ENCODE assay signal across 1 cellular context in the genomic region with DNA sequence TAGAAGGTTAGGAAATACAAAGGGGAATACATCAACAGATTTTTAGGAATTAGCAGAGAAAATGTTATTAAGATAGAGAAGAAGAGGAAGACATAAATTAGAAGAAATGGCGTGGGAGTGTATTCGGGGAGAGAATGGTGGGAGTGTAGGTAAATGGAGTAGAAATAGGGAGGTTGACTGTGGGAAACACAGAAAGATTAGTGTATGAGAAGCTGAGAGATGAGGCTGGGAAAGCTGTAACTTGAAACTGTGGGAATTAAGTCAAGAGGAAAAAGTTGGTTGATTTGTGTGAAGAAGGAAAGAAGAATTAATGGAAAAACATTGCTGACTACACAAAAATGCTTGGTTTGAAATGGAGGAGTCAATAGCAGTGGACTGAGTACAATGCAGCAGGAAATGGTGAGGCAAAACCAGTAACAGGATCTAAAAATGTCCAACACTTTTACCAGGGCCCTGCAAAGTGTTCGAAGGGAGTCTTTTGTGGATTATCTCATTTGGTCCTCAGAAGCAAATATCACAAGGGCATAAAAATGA.
TF ChIP-seq lines count a peak whose summit lies in the region.

No MANE protein-coding gene starts in this region.

TF ChIP-seq in HepG2, 621 proteins besides CTCF, POLR2A, EP300 and RAD21 (continued from another document):
- TF ChIP-seq MAFK (conservative IDR thresholded peaks at IDR 0.05 in 1 of 2, IDR thresholded peaks at IDR 0.05 in 1 of 2; ENCODE audit: low read length in 2 of 2), result peak; percentile 46 to 73; a peak in 3 of 4 replicates
- TF ChIP-seq MAFF (IDR thresholded peaks at IDR 0.05; ENCODE audit: low read depth, low read length), result peak; percentile 67
